Comparison of ENCODE assay signal across 8 cellular contexts in the genomic region with DNA sequence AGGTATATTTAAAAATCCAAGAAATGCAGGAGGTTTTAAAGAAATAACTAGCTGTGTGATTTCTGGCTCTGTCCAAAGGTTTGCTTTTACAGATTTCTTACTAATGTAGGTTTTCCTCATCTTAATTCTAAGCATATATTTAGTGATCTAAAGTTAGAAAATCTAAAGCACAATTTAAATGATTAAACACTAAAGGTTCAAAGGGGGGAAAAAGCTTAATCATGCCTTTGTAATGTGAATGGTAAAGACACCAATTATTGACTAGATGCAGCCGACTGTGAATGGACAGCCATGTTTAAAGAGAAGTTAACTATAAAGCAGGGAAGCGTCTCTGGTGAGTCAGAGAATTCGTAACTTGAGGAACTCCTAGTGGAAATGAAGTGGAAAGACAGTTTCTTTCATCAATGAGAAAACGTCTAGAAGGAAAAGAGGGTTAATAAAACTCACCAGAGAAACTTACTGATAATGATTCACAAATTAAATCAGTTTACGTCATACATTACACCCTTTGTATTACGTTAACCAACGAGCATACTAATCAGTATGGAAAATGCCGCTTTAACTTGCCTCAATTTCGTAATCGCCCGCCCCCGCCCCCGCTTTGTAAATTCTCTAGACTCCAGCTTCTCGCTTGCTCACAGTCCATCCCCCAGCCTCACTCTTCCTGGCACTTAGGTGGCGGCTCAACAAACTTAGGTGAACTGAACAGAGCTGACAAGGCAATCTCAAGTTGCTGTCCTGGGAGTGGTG. TPM values are rescaled to one million over a fixed set of nuclear protein-coding genes. Genes with fewer than 3 reads are reported as not detected.
A peak's percentile ranks its signal among the peaks of the same experiment; 100 is the strongest.
DNase-seq lines count a peak whose midpoint lies in the region; ATAC-seq and TF ChIP-seq lines count a peak whose summit lies in the region.

No MANE protein-coding gene starts in this region.

- H3K9me3 ChIP-seq in OCI-LY1 (ENCODE audit: low read length) = no peaks in the 10 kb centered on the region
- no peaks in the 10 kb centered on the region for H3K9me3 ChIP-seq in gastroesophageal sphincter
- H3K9me3 ChIP-seq in neutrophil = no peaks in the 10 kb centered on the region
- no peaks in the 10 kb centered on the region for H3K9me3 ChIP-seq in aorta (ENCODE audit: control insufficient read depth, low read length)

- no peak for TF ChIP-seq EP300 in gastroesophageal sphincter (IDR thresholded peaks at IDR 0.05)

- ATAC-seq in gastroesophageal sphincter (peak; percentile 2), aorta (ENCODE audit: low FRiP score) (peak; percentile 45), HG02970 (IDR thresholded peaks at IDR 0.05; ENCODE audit: low FRiP score, unreplicated experiment) (no peak)

- H3K36me3 ChIP-seq in OCI-LY1 (ENCODE audit: insufficient read depth, low read length) = peaks cover 5% of the 10 kb centered on the region; the same call in 1 of the 2 replicates
- peaks cover 0 to 6% of the 10 kb centered on the region in 2 donors for H3K36me3 ChIP-seq in gastroesophageal sphincter
- peaks cover 5% of the 10 kb centered on the region for H3K36me3 ChIP-seq in neutrophil
- no peaks in the 10 kb centered on the region for H3K36me3 ChIP-seq in aorta (ENCODE audit: control insufficient read depth in 1 of 2, insufficient read depth in 2 of 2, low read length in 1 of 2)

- no peaks in the 10 kb centered on the region for H3K9me3 Mint-ChIP-seq in activated naive CD4-positive, alpha-beta T cell treated with anti-CD3 and anti-CD28 coated beads, Interleukin-2, amount 10 ng/mL, durations not matched to agents 7 days and 5 days

- no peaks in the 10 kb centered on the region for H3K27me3 ChIP-seq in OCI-LY1 (ENCODE audit: insufficient read depth, low read length)
- H3K27me3 ChIP-seq in gastroesophageal sphincter = no peaks in the 10 kb centered on the region
- no peaks in the 10 kb centered on the region for H3K27me3 ChIP-seq in neutrophil
- H3K27me3 ChIP-seq in aorta (ENCODE audit: control insufficient read depth in 1 of 2, insufficient read depth in 2 of 2, low read length in 1 of 2) = no peaks in the 10 kb centered on the region

- H3K27me3 Mint-ChIP-seq in activated naive CD4-positive, alpha-beta T cell treated with anti-CD3 and anti-CD28 coated beads, Interleukin-2, amount 10 ng/mL, durations not matched to agents 7 days and 5 days = peaks cover 5% of the 10 kb centered on the region

- TF ChIP-seq CTCF in OCI-LY1 (IDR thresholded peaks at IDR 0.05; ENCODE audit: low read length) (peak; percentile 30; the same call in 1 of the 2 replicates), gastroesophageal sphincter (IDR thresholded peaks at IDR 0.05) (peak; percentile 42 to 75 (median 62)), neutrophil (IDR thresholded peaks at IDR 0.05) (peak; percentile 71)

- intact Hi-C loops in aorta (cut with DNase I) = loop anchor here in 1 of 2 donors (1.0 to 5.0 kb wide), 2 partner anchors 505 to 576 kb away; a partner anchor contains a TSS

- H3F3A ChIP-seq in OCI-LY1 (ENCODE audit: insufficient read depth, low read length) = no peaks in the 10 kb centered on the region

- no peaks in the 10 kb centered on the region for H4K20me1 ChIP-seq in OCI-LY1 (ENCODE audit: insufficient read depth, low read length)

- peaks cover 36% of the 10 kb centered on the region for H3K4me1 Mint-ChIP-seq in activated naive CD4-positive, alpha-beta T cell treated with anti-CD3 and anti-CD28 coated beads, Interleukin-2, amount 10 ng/mL, durations not matched to agents 7 days and 5 days

- H2AFZ ChIP-seq in OCI-LY1 (ENCODE audit: low read length) = peak overlapping the region; percentile 98

- H3K4me2 ChIP-seq in OCI-LY1 (ENCODE audit: low read length) = peak overlapping the region; percentile 81

- CTCF ChIA-PET in activated naive CD4-positive, alpha-beta T cell treated with anti-CD3 and anti-CD28 coated beads, Interleukin-2, amount 10 ng/mL, durations not matched to agents 7 days and 5 days (lab: Charles Lee) = interaction anchor here (0.5 to 2.9 kb wide), 3 partner anchors 21 to 707 kb away, joined by 3 to 7 read pairs (median 3); no protein-coding TSS in a partner anchor

- H3K27ac ChIP-seq in OCI-LY1 (ENCODE audit: low read depth, low read length, poor library complexity, severe bottlenecking) (peak overlapping the region; percentile 93), gastroesophageal sphincter (peak overlapping the region; percentile 89 to 100 (median 96)), neutrophil (peak overlapping the region; percentile 99), aorta (ENCODE audit: low read depth in 1 of 2, low read length in 2 of 2) (peak overlapping the region; percentile 84 to 95)

- DNase-seq in COLO829 (ENCODE audit: low spot score) = peak; percentile 86
- DNase-seq in HT1080 (ENCODE audit: low read depth) = peak; percentile 71
- DNase-seq in activated naive CD4-positive, alpha-beta T cell treated with anti-CD3 and anti-CD28 coated beads, Interleukin-2, amount 10 ng/mL, durations not matched to agents 7 days and 5 days = no peak
- DNase-seq in aorta = peak in 1 of 2 donors; percentile 78

- peak overlapping the region; percentile 64 for H3K9ac ChIP-seq in OCI-LY1 (ENCODE audit: low read length)

- H3K4me3 Mint-ChIP-seq in activated naive CD4-positive, alpha-beta T cell treated with anti-CD3 and anti-CD28 coated beads, Interleukin-2, amount 10 ng/mL, durations not matched to agents 7 days and 5 days = peak overlapping the region; percentile 89

- TF ChIP-seq POLR2A in gastroesophageal sphincter (IDR thresholded peaks at IDR 0.05) = no peak

- H3K79me2 ChIP-seq in OCI-LY1 (ENCODE audit: insufficient read depth, low read length) = peaks cover 25% of the 10 kb centered on the region

- H3K4me1 ChIP-seq in OCI-LY1 (ENCODE audit: insufficient read depth, low read length, severe bottlenecking) = peaks cover 16% of the 10 kb centered on the region
- peaks cover 0 to 35% (median 10%) of the 10 kb centered on the region in 3 donors for H3K4me1 ChIP-seq in gastroesophageal sphincter
- H3K4me1 ChIP-seq in neutrophil (ENCODE audit: control insufficient read depth in 1 of 2, insufficient read depth in 1 of 2, low read depth in 1 of 2, low read length in 1 of 2) = peaks cover 24 to 31% of the 10 kb centered on the region in 2 experiments
- H3K4me1 ChIP-seq in aorta (ENCODE audit: control insufficient read depth in 1 of 2, insufficient read depth in 2 of 2, low read length in 2 of 2) = peaks cover 0 to 2% of the 10 kb centered on the region in 2 donors

- WGBS in gastroesophageal sphincter (ENCODE audit: low coverage in 1 of 2), 2 donors = 0 to 1% methylated on average over 14 to 15 of the region's 15 CpGs
- 0% methylated on average over 15 of the region's 15 CpGs for WGBS in aorta, 2 donors

- H3K4me3 ChIP-seq in OCI-LY1 (ENCODE audit: low read depth, low read length, poor library complexity, severe bottlenecking) (peak overlapping the region; percentile 66), gastroesophageal sphincter (peak overlapping the region; percentile 43 to 84), neutrophil (ENCODE audit: low read depth in 1 of 2, low read length in 1 of 2) (peak overlapping the region; percentile 71 to 93), aorta (ENCODE audit: low read length in 2 of 2) (peak overlapping the region; percentile 30 to 69)

- H3K36me3 Mint-ChIP-seq in activated naive CD4-positive, alpha-beta T cell treated with anti-CD3 and anti-CD28 coated beads, Interleukin-2, amount 10 ng/mL, durations not matched to agents 7 days and 5 days = peaks cover 3% of the 10 kb centered on the region

- H3K9me2 ChIP-seq in OCI-LY1 (ENCODE audit: low read depth, low read length) = no peaks in the 10 kb centered on the region

- H3K27ac Mint-ChIP-seq in activated naive CD4-positive, alpha-beta T cell treated with anti-CD3 and anti-CD28 coated beads, Interleukin-2, amount 10 ng/mL, durations not matched to agents 7 days and 5 days = peak overlapping the region; percentile 100

RNA-seq across cellular contexts. Expression of a gene that starts 1.1 kb away (rescaled TPM):
- total RNA-seq in HT1080 (2014; rRNA removed; shearing (Covaris generic)) = 20.6 and 25.9 TPM in 2 replicates
- polyA plus RNA-seq in HT1080 (2015; cell fraction: cytosol; rRNA removed) = 29.6 and 39.3 TPM in 2 replicates
- 62.1 and 64.7 TPM in 2 replicates for polyA plus RNA-seq in HT1080 (2015; cell fraction: nucleus; rRNA removed)
- 100 to 1,000 TPM in 3 of 4 donors, 10 to 100 TPM in 1; 57.1 to 126 (median 118) TPM for total RNA-seq in gastroesophageal sphincter
- 10 to 100 TPM; 51.8 to 78.7 TPM for total RNA-seq in aorta
- 10 to 100 TPM; 45.5 to 64.0 TPM for polyA plus RNA-seq in aorta
